ENCODE assay signal across 1 cellular context in genomic region chr4:81625422-81626417, GRCh38.
A peak's percentile ranks its signal among the peaks of the same experiment; 100 is the strongest.
TF ChIP-seq lines count a peak whose summit lies in the region.

No MANE protein-coding gene starts in this region.

TF ChIP-seq in liver, 16 proteins besides CTCF, POLR2A, EP300 and RAD21 (continued from another document):
- TF ChIP-seq ZBTB33 (IDR thresholded peaks at IDR 0.05) (no peak), JUND (IDR thresholded peaks at IDR 0.05) (no peak), EGR1 (IDR thresholded peaks at IDR 0.05; ENCODE audit: low read depth in 2 of 2) (no peak), FOXA2 (IDR thresholded peaks at IDR 0.05) (no peak)
- TF ChIP-seq, protein P1, sequence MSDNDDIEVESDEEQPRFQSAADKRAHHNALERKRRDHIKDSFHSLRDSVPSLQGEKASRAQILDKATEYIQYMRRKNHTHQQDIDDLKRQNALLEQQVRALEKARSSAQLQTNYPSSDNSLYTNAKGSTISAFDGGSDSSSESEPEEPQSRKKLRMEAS (IDR thresholded peaks at IDR 0.05), result peak; percentile 8
